In the genomic region with DNA sequence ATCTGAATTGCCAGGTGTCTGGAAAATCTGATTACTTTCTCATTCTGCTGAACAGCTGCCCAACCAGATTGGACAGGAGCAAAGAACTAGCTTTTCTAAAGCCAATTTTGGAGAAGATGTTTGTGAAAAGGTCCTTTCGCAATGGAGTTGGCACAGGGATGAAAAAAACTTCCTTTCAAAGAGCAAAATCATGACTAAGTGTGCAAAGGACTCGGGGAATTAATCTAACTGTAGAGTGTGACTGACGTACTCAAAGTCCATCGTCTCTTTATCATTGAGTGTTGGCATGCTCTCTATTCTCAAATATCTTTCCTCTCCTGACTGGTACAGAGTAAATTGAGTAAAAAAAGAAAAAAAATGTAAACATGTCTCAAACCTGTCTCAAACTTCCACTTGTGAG, we compare ENCODE assay signal across 18 cellular contexts. TPM values are rescaled to one million over a fixed set of nuclear protein-coding genes. Genes with fewer than 3 reads are reported as not detected.
DNase-seq lines count a peak whose midpoint lies in the region; TF ChIP-seq lines count a peak whose summit lies in the region.
"Had no signal": no experiment of that assay in that cellular context is flagged by ENCODE, and none has a peak within 500 bp of the region (broad histone marks: within the 10 kb centered on the region; RNA-seq: fewer than 3 reads in every experiment).

No MANE protein-coding gene starts in this region.

- DNase-seq in A673 (ENCODE audit: low spot score) (peak; percentile 25), NCI-H446 (lab: John Stamatoyannopoulos, UW) (peak; percentile 3 to 19), NCI-H82 (lab: John Stamatoyannopoulos, UW) (peak; percentile 83), fibroblast of mammary gland (ENCODE audit: low read depth) (peak; percentile 2), amygdala (lab: John Stamatoyannopoulos, UW) (no peak), RKO (ENCODE audit: low spot score) (no peak), DMS153 treated with DMSO at 0.1 percent for 48 hours (lab: John Stamatoyannopoulos, UW; ENCODE audit: unreplicated experiment) (no peak)
- DNase-seq in stimulated activated CD4-positive, alpha-beta T cell treated with anti-CD3 and anti-CD28 coated beads, Interleukin-15, amount 100 ng/mL, for 24 hours = no peak
- DNase-seq: C1 segment of cervical spinal cord; Calu3; CD4-positive, alpha-beta T cell; DMS153; DND-41; GDM1 had no signal

- intact Hi-C loops in A673 (cut with micrococcal nuclease; ENCODE audit: unreplicated experiment) = no loop called here

- POLR2A ChIA-PET in A673 (lab: Charles Lee; ENCODE audit: low non-redundant PET) = no interaction called here

- no peaks in the 10 kb centered on the region for H3K27me3 ChIP-seq in A673 (replicated peaks; ENCODE audit: insufficient read depth, low read depth, low read length, poor library complexity)

- H3K27ac ChIP-seq in A673 (ENCODE audit: low read depth, low read length, poor library complexity, severe bottlenecking) = no peak overlapping the region

- TF ChIP-seq CTCF in A673 (conservative IDR thresholded peaks at IDR 0.05; ENCODE audit: low read depth, low read length) = no peak
- TF ChIP-seq CTCF in fibroblast of mammary gland (conservative IDR thresholded peaks at IDR 0.05; ENCODE audit: control insufficient read depth, insufficient read depth, low read depth, low read length) = no peak

- CTCF ChIA-PET in A673 (lab: Charles Lee) = no interaction called here

- no peaks in the 10 kb centered on the region for H3K9me3 ChIP-seq in A673 (ENCODE audit: low read depth, low read length, poor library complexity, severe bottlenecking)

- H3K4me1 ChIP-seq in A673 (ENCODE audit: insufficient read depth, low read length, poor library complexity, severe bottlenecking) = peaks cover 29% of the 10 kb centered on the region

- no peaks in the 10 kb centered on the region for H3K36me3 ChIP-seq in A673 (ENCODE audit: insufficient read depth, low read length, poor library complexity, severe bottlenecking)

- no peak overlapping the region for H3K4me3 ChIP-seq in A673 (ENCODE audit: low read depth, low read length, poor library complexity, severe bottlenecking)
- no peak overlapping the region for H3K4me3 ChIP-seq in fibroblast of mammary gland (ENCODE audit: control insufficient read depth, low read depth, low read length)

- no TSS peak for BruUV-seq in A673 (replicated peaks; lab: Mats Ljungman, UMichigan)

RNA-seq across cellular contexts. Expression of gene NPS, which starts 3.3 kb away (rescaled TPM):
- not detected in 2 replicates for total RNA-seq in A673 (2021)
- total RNA-seq: A172; B cell; Calu3; CD4-positive, alpha-beta T cell; HepG2; HT1080 had no signal

Comparison
In these comparisons a context has a peak if more than half of its experiments do, and no peak if none do; other contexts are left out.
1. DNase-seq: peak in A673 (single experiment), NCI-H446 (2 of 2), NCI-H82 (single experiment) and fibroblast of mammary gland (single experiment); none in amygdala (0 of 56), stimulated activated CD4-positive, alpha-beta T cell treated with anti-CD3 and anti-CD28 coated beads, Interleukin-15, amount 100 ng/mL, for 24 hours (single experiment), RKO (single experiment) and DMS153 treated with DMSO at 0.1 percent for 48 hours (single experiment).